13 cellular contexts compared by ENCODE assay signal in genomic region chr3:31248619-31248992, GRCh38.
A peak's percentile ranks its signal among the peaks of the same experiment; 100 is the strongest.
DNase-seq lines count a peak whose midpoint lies in the region; ATAC-seq and TF ChIP-seq lines count a peak whose summit lies in the region.
"Had no signal": no experiment of that assay in that cellular context is flagged by ENCODE, and none has a peak within 500 bp of the region (broad histone marks: within the 10 kb centered on the region; RNA-seq: fewer than 3 reads in every experiment).

No MANE protein-coding gene starts in this region.

- no peaks in the 10 kb centered on the region for H4K20me1 ChIP-seq in smooth muscle cell (ENCODE audit: low read depth)

- H3K4me3 ChIP-seq in endocrine pancreas (ENCODE audit: control insufficient read depth, insufficient read depth, low read length): peak overlapping the region; percentile 50
- no peak overlapping the region for H3K4me3 ChIP-seq in smooth muscle cell
- H3K4me3 ChIP-seq: GM23338 had no signal

- H2AFZ ChIP-seq in smooth muscle cell (ENCODE audit: low read depth): no peak overlapping the region
- H2AFZ ChIP-seq: GM23338 had no signal

- H3K9ac ChIP-seq in endocrine pancreas (ENCODE audit: control insufficient read depth, insufficient read depth, low read length) (no peak overlapping the region), smooth muscle cell (ENCODE audit: low read depth) (no peak overlapping the region)

- H3F3A ChIP-seq in smooth muscle cell (ENCODE audit: low read depth): no peaks in the 10 kb centered on the region

- no peaks in the 10 kb centered on the region for H3K79me2 ChIP-seq in smooth muscle cell (ENCODE audit: low read depth)

- H3K4me1 ChIP-seq in endocrine pancreas (ENCODE audit: control insufficient read depth, insufficient read depth, low read length): peaks cover 3% of the 10 kb centered on the region
- H3K4me1 ChIP-seq in smooth muscle cell (ENCODE audit: low read depth): no peaks in the 10 kb centered on the region

- DNase-seq in NCI-H748 (lab: John Stamatoyannopoulos, UW; ENCODE audit: unreplicated experiment) (peak; percentile 56), NCI-H748 treated with DMSO at 0.1 percent for 48 hours (lab: John Stamatoyannopoulos, UW) (no peak), smooth muscle cell (lab: John Stamatoyannopoulos, UW; ENCODE audit: unreplicated experiment) (no peak), SIG-M5 (lab: John Stamatoyannopoulos, UW) (no peak), kidney glomerular epithelial cell (lab: John Stamatoyannopoulos, UW) (no peak)
- DNase-seq: ACHN, activated B cell treated with CpG ODN at 0.5 μM for 24 hours, anterior cingulate cortex, small intestine had no signal

- H3K27ac ChIP-seq in smooth muscle cell (ENCODE audit: low read depth): no peak overlapping the region

- TF ChIP-seq CTCF in smooth muscle cell (IDR thresholded peaks at IDR 0.05; ENCODE audit: borderline replicate concordance, insufficient read depth, poor library complexity, severe bottlenecking): no peak

- 51% methylated on average over 6 of the region's 6 CpGs for WGBS in smooth muscle cell (ENCODE audit: low lambda C conversion rate)

- H3K4me2 ChIP-seq in smooth muscle cell: no peak overlapping the region
- H3K4me2 ChIP-seq: GM23338 had no signal

- H3K27me3 ChIP-seq in endocrine pancreas (ENCODE audit: control insufficient read depth, insufficient read depth, low read length): no peaks in the 10 kb centered on the region
- no peaks in the 10 kb centered on the region for H3K27me3 ChIP-seq in smooth muscle cell (ENCODE audit: low read depth)

- H3K36me3 ChIP-seq in endocrine pancreas (ENCODE audit: control insufficient read depth, insufficient read depth, low read length) (no peaks in the 10 kb centered on the region), smooth muscle cell (ENCODE audit: low read depth) (no peaks in the 10 kb centered on the region)

- H3K9me3 ChIP-seq in endocrine pancreas (ENCODE audit: control insufficient read depth, low read length) (no peaks in the 10 kb centered on the region), smooth muscle cell (replicated peaks; ENCODE audit: low read depth) (no peaks in the 10 kb centered on the region)

- ATAC-seq in GM19395 (IDR thresholded peaks at IDR 0.05; ENCODE audit: unreplicated experiment) (peak; percentile 6), HG03159 (IDR thresholded peaks at IDR 0.05; ENCODE audit: unreplicated experiment) (peak; percentile 15)
- ATAC-seq: GM23338 had no signal
